Comparison of ENCODE assay signal across 1 cellular context in the genomic region with DNA sequence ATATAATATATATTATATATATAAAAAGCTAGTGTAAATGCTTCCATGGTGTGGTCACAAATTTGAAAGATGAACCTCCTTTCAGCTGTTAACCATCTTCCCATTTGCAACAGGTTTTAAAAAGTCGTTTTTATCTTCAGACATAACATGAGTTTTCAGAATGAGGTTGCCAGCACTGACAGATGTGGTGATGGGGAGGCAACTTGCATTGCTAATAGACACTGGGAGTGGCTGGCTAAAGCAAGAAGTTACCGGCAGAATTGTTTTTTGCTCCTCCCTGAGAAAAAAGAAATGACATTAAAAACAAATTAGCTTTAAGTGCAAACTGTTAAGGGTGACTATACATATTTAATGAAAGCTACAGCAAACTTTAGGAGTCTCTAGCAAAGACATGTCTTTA.
TF ChIP-seq lines count a peak whose summit lies in the region.

No MANE protein-coding gene starts in this region.

TF ChIP-seq in SK-N-SH, 30 proteins besides CTCF, POLR2A, EP300 and RAD21 (continued from another document):
- no peak for TF ChIP-seq FOXJ3 (CRISPR knock-in tag; IDR thresholded peaks at IDR 0.05)
- no peak for TF ChIP-seq CHD2 (IDR thresholded peaks at IDR 0.05; ENCODE audit: low read length, partially characterized antibody)
- TF ChIP-seq RXRA (IDR thresholded peaks at IDR 0.05; ENCODE audit: borderline replicate concordance, low read depth): no peak
